ENCODE assay signal across 8 cellular contexts in genomic region chr2:229408356-229408755, GRCh38.
A peak's percentile ranks its signal among the peaks of the same experiment; 100 is the strongest.
DNase-seq lines count a peak whose midpoint lies in the region; FAIRE-seq lines count a peak whose summit lies in the region.

No MANE protein-coding gene starts in this region.

- H3K4me3 ChIP-seq in HUES64 (ENCODE audit: low read length), result no peak overlapping the region

- DNase-seq in amniotic epithelial cell (ENCODE audit: low read depth) (peak; percentile 96), islet precursor cell (peak; percentile 62), ureter (ENCODE audit: low spot score) (peak; percentile 53), NCI-H2081 (lab: John Stamatoyannopoulos, UW) (no peak), frontal cortex (ENCODE audit: low spot score in 2 of 2) (no peak)
- no peak for DNase-seq in stimulated activated CD4-positive, alpha-beta T cell treated with anti-CD3 and anti-CD28 coated beads, Interleukin-1b, Interleukin-23, amount 100 ng/mL, for 48 hours
- no peak for DNase-seq in T-helper 2 cell treated with Interferon-gamma antibody and Interleukin-4, amounts not matched to agents 5 μg/mL and 100 μg/mL, for 36 hours (ENCODE audit: low spot score)

- no peaks in the 10 kb centered on the region for H3K9me3 Mint-ChIP-seq in T-helper 2 cell treated with Interferon-gamma antibody and Interleukin-4, amounts not matched to agents 5 μg/mL and 100 μg/mL, for 36 hours

- no peaks in the 10 kb centered on the region for H3K27me3 ChIP-seq in HUES64 (ENCODE audit: insufficient read depth, low read length)

- no peaks in the 10 kb centered on the region for H3K4me1 Mint-ChIP-seq in T-helper 2 cell treated with Interferon-gamma antibody and Interleukin-4, amounts not matched to agents 5 μg/mL and 100 μg/mL, for 36 hours (ENCODE audit: low read depth)

- H3K36me3 ChIP-seq in HUES64 (ENCODE audit: insufficient read depth, low read length), result no peaks in the 10 kb centered on the region

- H3K9ac ChIP-seq in HUES64 (ENCODE audit: low read depth, low read length), result no peak overlapping the region

- H3K4me1 ChIP-seq in HUES64 (ENCODE audit: insufficient read depth, low read length), result peaks cover 34% of the 10 kb centered on the region

- no peak overlapping the region for H3K27ac Mint-ChIP-seq in T-helper 2 cell treated with Interferon-gamma antibody and Interleukin-4, amounts not matched to agents 5 μg/mL and 100 μg/mL, for 36 hours

- FAIRE-seq in frontal cortex (lab: Jason Lieb, UNC), result no peak

- H3K9me3 ChIP-seq in HUES64 (ENCODE audit: insufficient read depth, low read depth, low read length), result no peaks in the 10 kb centered on the region

- H3K36me3 Mint-ChIP-seq in T-helper 2 cell treated with Interferon-gamma antibody and Interleukin-4, amounts not matched to agents 5 μg/mL and 100 μg/mL, for 36 hours (ENCODE audit: low read depth), result no peaks in the 10 kb centered on the region

- H3K27me3 Mint-ChIP-seq in T-helper 2 cell treated with Interferon-gamma antibody and Interleukin-4, amounts not matched to agents 5 μg/mL and 100 μg/mL, for 36 hours (ENCODE audit: low read depth), result no peaks in the 10 kb centered on the region

- WGBS in HUES64, result no CpG with 5 or more reads among the region's 1 CpG

- H3K27ac ChIP-seq in HUES64 (ENCODE audit: low read depth, low read length), result peak overlapping the region; percentile 72

- H3K4me3 Mint-ChIP-seq in T-helper 2 cell treated with Interferon-gamma antibody and Interleukin-4, amounts not matched to agents 5 μg/mL and 100 μg/mL, for 36 hours, result no peak overlapping the region

Comparison
In these comparisons a context has a peak if more than half of its experiments do, and no peak if none do; other contexts are left out.
1. DNase-seq: peak in amniotic epithelial cell (single experiment), islet precursor cell (single experiment) and ureter (single experiment); none in NCI-H2081 (0 of 2), stimulated activated CD4-positive, alpha-beta T cell treated with anti-CD3 and anti-CD28 coated beads, Interleukin-1b, Interleukin-23, amount 100 ng/mL, for 48 hours (single experiment), frontal cortex (0 of 2) and T-helper 2 cell treated with Interferon-gamma antibody and Interleukin-4, amounts not matched to agents 5 μg/mL and 100 μg/mL, for 36 hours (single experiment).